8 cellular contexts compared by ENCODE assay signal in genomic region chr6:138289739-138290138, GRCh38.
A peak's percentile ranks its signal among the peaks of the same experiment; 100 is the strongest.
DNase-seq lines count a peak whose midpoint lies in the region; ATAC-seq, FAIRE-seq and TF ChIP-seq lines count a peak whose summit lies in the region.

No MANE protein-coding gene starts in this region.

- FAIRE-seq in small intestine (lab: Jason Lieb, UNC): no peak

- no peaks in the 10 kb centered on the region for H3K9me2 ChIP-seq in MM.1S (replicated peaks; ENCODE audit: insufficient read depth, low read length)

- TF ChIP-seq POLR2A in esophagus squamous epithelium (IDR thresholded peaks at IDR 0.05): no peak

- peak overlapping the region; percentile 25; the same call in 1 of the 2 replicates for H3K4me2 ChIP-seq in MM.1S (ENCODE audit: low read depth, low read length)

- peak; percentile 2 to 12 for DNase-seq in activated CD4-positive, alpha-beta T cell treated with anti-CD3 and anti-CD28 coated beads, Interleukin-2, amount 50 U/mL, for 48 hours
- no peak for DNase-seq in activated CD4-positive, alpha-beta T cell treated with anti-CD3 and anti-CD28 coated beads for 1 hour
- DNase-seq in MM.1S: peak; percentile 30
- peak; percentile 32 for DNase-seq in cerebellar cortex (ENCODE audit: low spot score)
- DNase-seq in small intestine: peak; percentile 28
- DNase-seq in esophagus squamous epithelium (lab: John Stamatoyannopoulos, UW): no peak
- DNase-seq in HK-2 (ENCODE audit: unreplicated experiment): no peak

- intact Hi-C loops in esophagus squamous epithelium (cut with DNase I): loop anchor here (10.0 kb wide), 1 partner anchor 175 kb away; no protein-coding TSS in a partner anchor

- no peaks in the 10 kb centered on the region for H3F3A ChIP-seq in MM.1S (ENCODE audit: insufficient read depth, low read length)

- 21 to 42% (median 32%) methylated on average over 6 of the region's 6 CpGs for WGBS in small intestine, 3 donors
- 53 to 54% methylated on average over 2 to 5 of the region's 6 CpGs for WGBS in esophagus squamous epithelium, 2 donors

- no peak for ATAC-seq in HG02610 (IDR thresholded peaks at IDR 0.05; ENCODE audit: unreplicated experiment)

- H4K20me1 ChIP-seq in MM.1S (ENCODE audit: insufficient read depth, low read length): no peaks in the 10 kb centered on the region

- H3K36me3 ChIP-seq in MM.1S (replicated peaks; ENCODE audit: insufficient read depth, low read length) (no peaks in the 10 kb centered on the region), small intestine (ENCODE audit: control insufficient read depth in 2 of 2, insufficient read depth in 2 of 2, low read length in 2 of 2) (no peaks in the 10 kb centered on the region), esophagus squamous epithelium (no peaks in the 10 kb centered on the region)

- H3K79me2 ChIP-seq in MM.1S (ENCODE audit: low read length): no peaks in the 10 kb centered on the region

- H3K4me1 ChIP-seq in MM.1S (ENCODE audit: low read length) (peaks cover 11% of the 10 kb centered on the region), small intestine (ENCODE audit: control insufficient read depth in 2 of 2, insufficient read depth in 1 of 2, low read depth in 1 of 2, low read length in 1 of 2) (no peaks in the 10 kb centered on the region), esophagus squamous epithelium (no peaks in the 10 kb centered on the region)

- H3K4me3 ChIP-seq in MM.1S (ENCODE audit: low read length) (no peak overlapping the region), small intestine (ENCODE audit: low read depth in 1 of 2, low read length in 2 of 2) (no peak overlapping the region), esophagus squamous epithelium (no peak overlapping the region)

- TF ChIP-seq CTCF in MM.1S (IDR thresholded peaks at IDR 0.05; ENCODE audit: low read length) (peak; percentile 48), esophagus squamous epithelium (IDR thresholded peaks at IDR 0.05) (peak in 1 of 6 experiments; percentile 8)

- H3K27ac ChIP-seq in MM.1S (ENCODE audit: low read length): peak overlapping the region; percentile 11; the same call in 1 of the 2 replicates
- H3K27ac ChIP-seq in small intestine (ENCODE audit: low read depth in 1 of 2, low read length in 1 of 2): no peak overlapping the region
- no peak overlapping the region for H3K27ac ChIP-seq in esophagus squamous epithelium

- no peak overlapping the region for H3K9ac ChIP-seq in MM.1S (ENCODE audit: low read length)

- H3K27me3 ChIP-seq in MM.1S (replicated peaks; ENCODE audit: insufficient read depth, low read length) (no peaks in the 10 kb centered on the region), small intestine (ENCODE audit: control insufficient read depth in 2 of 2, insufficient read depth in 2 of 2, low read length in 2 of 2) (no peaks in the 10 kb centered on the region), esophagus squamous epithelium (no peaks in the 10 kb centered on the region)

- H3K9me3 ChIP-seq in MM.1S (replicated peaks; ENCODE audit: insufficient read depth, low read length): no peaks in the 10 kb centered on the region
- no peaks in the 10 kb centered on the region for H3K9me3 ChIP-seq in small intestine (ENCODE audit: control insufficient read depth, low read depth)
- no peaks in the 10 kb centered on the region for H3K9me3 ChIP-seq in esophagus squamous epithelium

- H2AFZ ChIP-seq in MM.1S (ENCODE audit: low read length): no peak overlapping the region

Comparison
In these comparisons a context has a peak if more than half of its experiments do, and no peak if none do; other contexts are left out.
1. DNase-seq: peak in activated CD4-positive, alpha-beta T cell treated with anti-CD3 and anti-CD28 coated beads, Interleukin-2, amount 50 U/mL, for 48 hours (2 of 2), MM.1S (single experiment), cerebellar cortex (single experiment) and small intestine (single experiment); none in activated CD4-positive, alpha-beta T cell treated with anti-CD3 and anti-CD28 coated beads for 1 hour (single experiment), esophagus squamous epithelium (single experiment) and HK-2 (single experiment).